In the genomic region with DNA sequence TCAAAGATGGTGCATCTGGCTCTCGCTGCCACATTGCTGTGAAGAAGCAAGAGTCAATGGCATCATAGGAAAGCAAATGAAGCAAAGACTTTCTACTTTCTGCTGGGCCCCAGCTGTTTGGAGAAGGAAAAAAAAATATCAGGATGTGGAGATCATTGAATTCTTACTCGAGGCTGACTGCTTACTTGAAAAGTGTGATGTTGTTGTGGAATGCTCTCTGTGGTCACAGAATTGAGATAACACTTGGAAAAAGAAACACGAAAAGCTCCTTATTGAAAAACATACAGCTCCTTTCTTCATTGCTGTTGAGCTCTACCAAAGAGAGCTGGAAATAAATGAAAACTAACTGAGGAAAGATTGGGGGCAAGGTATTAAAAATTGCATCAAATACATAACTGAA, we compare ENCODE assay signal across 6 cellular contexts.
"Had no signal": no experiment of that assay in that cellular context is flagged by ENCODE, and none has a peak within 500 bp of the region (broad histone marks: within the 10 kb centered on the region; RNA-seq: fewer than 3 reads in every experiment).

No MANE protein-coding gene starts in this region.

- H3K4me3 ChIP-seq: GM23248, HAP-1 had no signal

- H3K4me1 ChIP-seq: HAP-1 had no signal

- H3K9ac ChIP-seq: GM23248 had no signal

- H3K36me3 ChIP-seq: HAP-1 had no signal

- H3K27ac ChIP-seq: GM23248, HL-60 had no signal

- H3K9me3 ChIP-seq: HAP-1 had no signal

- DNase-seq: GM23248, GOT3, H7, HFFc6 had no signal

- H2AFZ ChIP-seq: GM23248 had no signal
